ENCODE assay signal across 8 cellular contexts in the genomic region with DNA sequence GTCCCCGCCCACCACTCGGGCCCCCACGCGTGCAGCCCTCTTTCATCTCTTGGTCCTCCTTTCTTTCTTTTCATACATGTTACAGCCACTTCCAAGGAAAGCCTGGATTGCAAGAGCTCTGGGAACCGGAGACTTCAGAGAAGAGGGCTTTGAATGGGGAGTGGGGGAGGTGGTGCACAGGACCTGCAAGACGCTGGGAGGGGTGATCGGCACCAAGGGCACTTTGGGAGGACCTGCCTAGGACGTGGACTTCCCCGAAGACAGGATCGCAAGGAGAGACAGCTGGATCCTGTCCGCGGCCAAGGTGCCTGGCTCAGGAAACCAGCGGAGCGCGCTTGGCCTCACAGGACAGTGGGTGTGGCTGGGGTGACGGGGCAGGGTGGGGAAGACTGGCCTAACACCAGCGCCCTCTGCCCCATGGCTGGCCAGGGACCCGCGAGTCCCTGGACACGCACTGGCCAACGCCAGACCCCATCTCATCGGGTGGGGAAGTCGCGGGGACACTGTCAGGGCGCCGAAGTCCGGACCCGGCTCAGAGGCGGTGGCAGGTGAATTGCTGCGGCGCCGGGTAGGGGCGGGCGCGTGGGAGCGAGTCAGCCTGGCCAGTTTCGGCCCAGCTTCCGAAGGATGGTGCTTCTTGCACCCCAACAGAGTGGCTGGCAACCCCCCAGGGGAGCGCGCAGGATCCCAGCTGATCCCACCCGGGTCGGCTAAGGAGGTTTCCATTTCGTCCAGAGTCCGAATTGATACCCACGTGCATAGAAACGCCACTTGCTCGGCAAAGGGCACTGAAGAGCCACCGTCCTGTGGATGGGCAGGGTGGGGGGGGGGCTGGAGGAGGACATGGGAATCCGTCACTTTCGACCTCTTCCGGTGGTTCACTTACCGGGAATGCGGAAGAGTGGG. TPM values are rescaled to one million over a fixed set of nuclear protein-coding genes. Genes with fewer than 3 reads are reported as not detected.
A peak's percentile ranks its signal among the peaks of the same experiment; 100 is the strongest.
DNase-seq lines count a peak whose midpoint lies in the region; ATAC-seq, FAIRE-seq and TF ChIP-seq lines count a peak whose summit lies in the region.

No MANE protein-coding gene starts in this region.

- TF ChIP-seq RAD21 in SK-N-SH (IDR thresholded peaks at IDR 0.05; ENCODE audit: low read length) = no peak

- DNase-seq in ELF-1 (ENCODE audit: low read depth, low spot score) (peak; percentile 48), SK-N-SH (no peak), Right ventricle myocardium inferior (ENCODE audit: missing footprints) (peak; percentile 89), pancreas (peak in 2 of 6 donors; percentile 27 to 64), SKM-1 treated with dmso at 0.1 percent for 144 hours (lab: John Stamatoyannopoulos, UW; ENCODE audit: unreplicated experiment) (no peak), WERI-Rb-1 (no peak), DMS153 (lab: John Stamatoyannopoulos, UW) (no peak)

- H3K4me1 ChIP-seq in SK-N-SH (ENCODE audit: control insufficient read depth in 1 of 2, insufficient read depth in 2 of 2, low read depth in 1 of 2, low read length in 1 of 2) (no peaks in the 10 kb centered on the region), pancreas (peaks cover 4 to 8% (median 5%) of the 10 kb centered on the region in 3 donors)

- CTCF ChIA-PET in SK-N-SH (lab: Yijun Ruan, JAX) = no interaction called here

- no peak for TF ChIP-seq EP300 in SK-N-SH (IDR thresholded peaks at IDR 0.05; ENCODE audit: borderline replicate concordance in 1 of 2, low read depth in 1 of 2, low read length in 1 of 2)

- H3K4me3 ChIP-seq in SK-N-SH (ENCODE audit: low read depth in 2 of 2, low read length in 1 of 2) (peak overlapping the region in 1 of 2 experiments; percentile 48; a peak in 3 of 4 replicates), pancreas (peak overlapping the region in 3 of 4 donors; percentile 16 to 48 (median 38)), WERI-Rb-1 (ENCODE audit: low read depth, low read length) (no peak overlapping the region)

- H4K20me1 ChIP-seq in SK-N-SH (ENCODE audit: insufficient read depth) = no peaks in the 10 kb centered on the region

- no peak for FAIRE-seq in pancreas (lab: Jason Lieb, UNC)

- peak overlapping the region; percentile 16; the same call in 1 of the 2 replicates for H2AFZ ChIP-seq in SK-N-SH (ENCODE audit: low read depth)

- no peaks in the 10 kb centered on the region for H3F3A ChIP-seq in SK-N-SH (replicated peaks; ENCODE audit: insufficient read depth)

- H3K79me2 ChIP-seq in SK-N-SH (ENCODE audit: insufficient read depth) = no peaks in the 10 kb centered on the region

- no peaks in the 10 kb centered on the region for H3K9me3 ChIP-seq in SK-N-SH
- no peaks in the 10 kb centered on the region for H3K9me3 ChIP-seq in pancreas
- no peaks in the 10 kb centered on the region for H3K9me3 ChIP-seq in WERI-Rb-1 (ENCODE audit: severe bottlenecking)

- H3K36me3 ChIP-seq in SK-N-SH (replicated peaks in 1 of 2; ENCODE audit: control insufficient read depth in 1 of 2, insufficient read depth in 2 of 2, low read length in 1 of 2) (no peaks in the 10 kb centered on the region), pancreas (no peaks in the 10 kb centered on the region), WERI-Rb-1 (no peaks in the 10 kb centered on the region)

- peaks cover 93% of the 10 kb centered on the region for H3K27me3 ChIP-seq in SK-N-SH (ENCODE audit: insufficient read depth)
- H3K27me3 ChIP-seq in pancreas = peaks cover 0 to 34% (median 15%) of the 10 kb centered on the region in 4 donors
- peaks cover 98% of the 10 kb centered on the region for H3K27me3 ChIP-seq in WERI-Rb-1 (ENCODE audit: insufficient read depth, low read depth, severe bottlenecking)

- ATAC-seq in Right ventricle myocardium inferior = peak; percentile 38
- ATAC-seq in pancreas = peak in 3 of 4 donors; percentile 30 to 43 (median 37)
- ATAC-seq in GM21515 (IDR thresholded peaks at IDR 0.05; ENCODE audit: unreplicated experiment) = no peak

- TF ChIP-seq CTCF in SK-N-SH (IDR thresholded peaks at IDR 0.05) = no peak
- TF ChIP-seq CTCF in pancreas (IDR thresholded peaks at IDR 0.05) = no peak
- TF ChIP-seq CTCF in WERI-Rb-1 (IDR thresholded peaks at IDR 0.05; ENCODE audit: low read depth, low read length) = no peak

- H3K27ac ChIP-seq in SK-N-SH (ENCODE audit: low read depth in 2 of 2, low read length in 1 of 2) = no peak overlapping the region
- H3K27ac ChIP-seq in pancreas = peak overlapping the region in 2 of 4 donors; percentile 51 to 60
- H3K27ac ChIP-seq in WERI-Rb-1 = no peak overlapping the region

- WGBS in SK-N-SH (ENCODE audit: low lambda C conversion rate) = 2% methylated on average over 17 of the region's 53 CpGs
- WGBS in pancreas, 2 donors = 1 to 2% methylated on average over 45 to 53 of the region's 53 CpGs

- no peaks in the 10 kb centered on the region for H3K9me2 ChIP-seq in SK-N-SH

- H3K4me2 ChIP-seq in SK-N-SH = peak overlapping the region; percentile 64

- POLR2A ChIA-PET in SK-N-SH (lab: Yijun Ruan, JAX) = no interaction called here

- H3K9ac ChIP-seq in SK-N-SH = no peak overlapping the region

- intact Hi-C loops in Right ventricle myocardium inferior (cut with DNase I) (loop anchor here (2.0 to 10.0 kb wide), 6 partner anchors 35 to 358 kb away; no protein-coding TSS in a partner anchor), pancreas (cut with DNase I) (no loop called here)

TF ChIP-seq in SK-N-SH, 30 proteins besides CTCF, POLR2A, EP300 and RAD21 (continues in another document):
- TF ChIP-seq JUND (IDR thresholded peaks at IDR 0.05) (no peak), FOXJ3 (CRISPR knock-in tag; IDR thresholded peaks at IDR 0.05) (no peak), RFX5 (IDR thresholded peaks at IDR 0.05; ENCODE audit: low read length) (no peak), NRF1 (IDR thresholded peaks at IDR 0.05; ENCODE audit: low read depth, low read length) (no peak), NFIC (IDR thresholded peaks at IDR 0.05; ENCODE audit: borderline replicate concordance) (no peak), MAX (IDR thresholded peaks at IDR 0.05; ENCODE audit: low read depth) (no peak), TEAD4 (IDR thresholded peaks at IDR 0.05; ENCODE audit: borderline replicate concordance, insufficient read depth) (no peak), TAF1 (IDR thresholded peaks at IDR 0.05; ENCODE audit: borderline replicate concordance, low read depth, low read length) (no peak), IRF3 (IDR thresholded peaks at IDR 0.05; ENCODE audit: low read depth, low read length) (no peak), MXI1 (IDR thresholded peaks at IDR 0.05; ENCODE audit: low read depth, low read length) (no peak), RXRA (IDR thresholded peaks at IDR 0.05; ENCODE audit: borderline replicate concordance, low read depth) (no peak), GABPA (IDR thresholded peaks at IDR 0.05; ENCODE audit: low read depth) (no peak)
- TF ChIP-seq, protein P1, sequence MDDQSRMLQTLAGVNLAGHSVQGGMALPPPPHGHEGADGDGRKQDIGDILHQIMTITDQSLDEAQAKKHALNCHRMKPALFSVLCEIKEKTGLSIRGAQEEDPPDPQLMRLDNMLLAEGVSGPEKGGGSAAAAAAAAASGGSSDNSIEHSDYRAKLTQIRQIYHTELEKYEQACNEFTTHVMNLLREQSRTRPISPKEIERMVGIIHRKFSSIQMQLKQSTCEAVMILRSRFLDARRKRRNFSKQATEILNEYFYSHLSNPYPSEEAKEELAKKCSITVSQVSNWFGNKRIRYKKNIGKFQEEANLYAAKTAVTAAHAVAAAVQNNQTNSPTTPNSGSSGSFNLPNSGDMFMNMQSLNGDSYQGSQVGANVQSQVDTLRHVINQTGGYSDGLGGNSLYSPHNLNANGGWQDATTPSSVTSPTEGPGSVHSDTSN (IDR thresholded peaks at IDR 0.05) = no peak

RNA-seq across cellular contexts. Expression of gene THBD, which starts 0.7 kb away (rescaled TPM):
- polyA plus RNA-seq in SK-N-SH (2012; rRNA removed) (0.13 and 0.33 TPM in 2 replicates), pancreas (10 to 100 TPM in 1 of 2 donors, 1 to 10 TPM in 1; 3.8 to 12.1 TPM)
- 0.14 and 0.22 TPM in 2 replicates for polyA plus RNA-seq in SK-N-SH (2012; cell fraction: cytosol; rRNA removed)
- 0.18 and 0.19 TPM in 2 replicates for polyA plus RNA-seq in SK-N-SH (2012; cell fraction: nucleus; rRNA removed)
- total RNA-seq in Right ventricle myocardium inferior (17.4 TPM), pancreas (1 to 10 TPM; 1.8 to 6.9 (median 3.8) TPM)

RNA-seq across cellular contexts. Expression of gene SSTR4, which starts 15.1 kb away (rescaled TPM):
- not detected in 2 replicates for polyA plus RNA-seq in SK-N-SH (2012; rRNA removed)
- polyA plus RNA-seq in SK-N-SH (2012; cell fraction: cytosol; rRNA removed) = not detected in 2 replicates
- not detected in 2 replicates for polyA plus RNA-seq in SK-N-SH (2012; cell fraction: nucleus; rRNA removed)
- not detected for total RNA-seq in Right ventricle myocardium inferior
- not detected for total RNA-seq in pancreas
- under 1 TPM in 1 of 2 donors, not detected in 1; 0.07 TPM for polyA plus RNA-seq in pancreas

RNA-seq across cellular contexts. Expression of gene CD93, which starts 35.9 kb away (rescaled TPM):
- polyA plus RNA-seq in SK-N-SH (2012; rRNA removed) (0.02 and 0.03 TPM in 2 replicates), pancreas (1 to 10 TPM; 2.8 to 3.6 TPM)
- polyA plus RNA-seq in SK-N-SH (2012; cell fraction: cytosol; rRNA removed) = 0.01 TPM in 2 replicates
- 0.01 TPM in 2 replicates for polyA plus RNA-seq in SK-N-SH (2012; cell fraction: nucleus; rRNA removed)
- total RNA-seq in Right ventricle myocardium inferior (43.5 TPM), pancreas (10 to 100 TPM in 2 of 6 donors, 1 to 10 TPM in 4; 4.5 to 18.2 (median 8.5) TPM)

Comparison
In these comparisons a context has a peak if more than half of its experiments do, and no peak if none do; other contexts are left out.
1. DNase-seq: peak in ELF-1 (single experiment) and Right ventricle myocardium inferior (single experiment); none in SK-N-SH (single experiment), SKM-1 treated with dmso at 0.1 percent for 144 hours (single experiment), WERI-Rb-1 (single experiment) and DMS153 (single experiment).